8 cellular contexts compared by ENCODE assay signal in the genomic region with DNA sequence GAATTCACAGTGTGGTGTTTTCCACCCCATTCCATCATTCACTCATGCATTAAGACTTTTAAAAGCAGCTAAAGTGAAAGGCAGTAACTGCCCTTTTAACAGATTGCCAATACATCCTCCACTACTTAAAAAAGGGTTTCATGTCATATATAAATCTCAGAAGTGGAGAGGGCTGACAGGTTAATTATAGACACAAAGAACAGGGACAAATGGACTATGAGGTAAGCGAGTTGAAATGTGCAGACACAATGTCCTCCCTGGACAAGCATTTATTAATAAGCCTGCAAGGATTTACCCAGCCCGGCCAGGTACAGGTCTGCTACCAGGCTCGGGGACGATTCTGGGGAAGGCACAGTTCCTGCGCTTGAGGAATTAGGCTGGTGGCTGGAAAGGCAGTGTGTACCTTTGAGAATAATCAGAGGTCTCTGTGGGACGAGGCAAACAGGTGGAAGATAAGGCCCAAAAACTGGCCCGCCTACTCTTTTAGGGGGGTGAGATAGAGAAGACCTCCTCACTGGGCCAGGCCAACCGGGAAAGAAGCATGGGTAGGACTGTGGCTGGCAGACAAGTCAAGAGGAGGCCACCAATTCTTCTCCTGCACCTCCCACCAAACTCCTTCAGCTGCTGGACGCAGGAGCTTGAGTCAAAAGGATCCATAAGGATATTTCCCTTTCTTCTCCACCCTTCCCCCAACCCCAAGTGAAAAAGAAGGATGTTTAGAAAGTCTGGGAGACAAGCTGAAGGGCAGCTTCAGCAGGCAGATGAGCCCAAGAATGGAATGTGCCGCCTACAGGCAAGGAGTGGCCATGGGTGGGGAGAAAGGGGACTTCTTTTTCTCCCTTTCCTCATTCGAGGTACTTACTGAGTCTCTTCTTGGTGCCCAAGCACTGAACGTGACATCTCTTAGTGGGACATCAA. TPM values are rescaled to one million over a fixed set of nuclear protein-coding genes. Genes with fewer than 3 reads are reported as not detected.
DNase-seq lines count a peak whose midpoint lies in the region; ATAC-seq and TF ChIP-seq lines count a peak whose summit lies in the region.

No MANE protein-coding gene starts in this region.

- H3K27me3 Mint-ChIP-seq in WTC11 (ENCODE audit: low read depth): peaks cover 27% of the 10 kb centered on the region

- 46% methylated on average over 12 of the region's 12 CpGs for WGBS in hepatocyte (ENCODE audit: low lambda C conversion rate, missing lambda C conversion rate)
- 34% methylated on average over 12 of the region's 12 CpGs for WGBS in smooth muscle cell (ENCODE audit: low lambda C conversion rate)

- H3K27ac Mint-ChIP-seq in WTC11: peak overlapping the region; percentile 80

- peak overlapping the region; percentile 86 for H3K4me3 Mint-ChIP-seq in WTC11

- peak; percentile 41 for ATAC-seq in WTC11

- DNase-seq in CMK (ENCODE audit: low read depth) (peak; percentile 30), HuH-7.5 (ENCODE audit: low spot score) (peak; percentile 66), WTC11 (ENCODE audit: low spot score) (peak; percentile 39), hepatocyte (ENCODE audit: low spot score) (peak; percentile 56), smooth muscle cell (lab: John Stamatoyannopoulos, UW; ENCODE audit: unreplicated experiment) (no peak), cerebellar nuclear complex (lab: John Stamatoyannopoulos, UW) (no peak), NCI-H345 treated with DMSO at 0.1 percent for 48 hours (lab: John Stamatoyannopoulos, UW; ENCODE audit: unreplicated experiment) (no peak), SW 1271 (lab: John Stamatoyannopoulos, UW) (no peak)

- CTCF ChIA-PET in WTC11 (lab: Charles Lee): interaction anchor here (0.6 to 2.0 kb wide), 6 partner anchors 9 to 74 kb away, joined by 4 to 11 read pairs (median 6); no protein-coding TSS in a partner anchor

- peaks cover 20% of the 10 kb centered on the region for H3K4me1 ChIP-seq in hepatocyte (ENCODE audit: insufficient read depth)
- H3K4me1 ChIP-seq in smooth muscle cell (ENCODE audit: low read depth): peaks cover 4% of the 10 kb centered on the region

- H3K4me3 ChIP-seq in hepatocyte (peak overlapping the region; percentile 94), smooth muscle cell (peak overlapping the region; percentile 96)

- H3K79me2 ChIP-seq in hepatocyte: peaks cover 61% of the 10 kb centered on the region
- peaks cover 62% of the 10 kb centered on the region for H3K79me2 ChIP-seq in smooth muscle cell (ENCODE audit: low read depth)

- H3K9me3 ChIP-seq in hepatocyte (ENCODE audit: low read depth) (no peaks in the 10 kb centered on the region), smooth muscle cell (replicated peaks; ENCODE audit: low read depth) (no peaks in the 10 kb centered on the region)

- H3K9me2 ChIP-seq in hepatocyte (replicated peaks; ENCODE audit: insufficient read depth): no peaks in the 10 kb centered on the region

- H3K27ac ChIP-seq in hepatocyte (peak overlapping the region; percentile 92), smooth muscle cell (ENCODE audit: low read depth) (peak overlapping the region; percentile 69)

- peaks cover 2% of the 10 kb centered on the region; the same call in 1 of the 2 replicates for H3K36me3 Mint-ChIP-seq in WTC11

- H4K20me1 ChIP-seq in hepatocyte (ENCODE audit: insufficient read depth, poor library complexity, severe bottlenecking) (peaks cover 6% of the 10 kb centered on the region), smooth muscle cell (ENCODE audit: low read depth) (peaks cover 52% of the 10 kb centered on the region)

- H2AFZ ChIP-seq in hepatocyte: no peak overlapping the region
- H2AFZ ChIP-seq in smooth muscle cell (ENCODE audit: low read depth): no peak overlapping the region

- H3K9ac ChIP-seq in smooth muscle cell (ENCODE audit: low read depth): peak overlapping the region; percentile 92

- POLR2A ChIA-PET in WTC11 (lab: Charles Lee): interaction anchor here (0.9 kb wide), 1 partner anchor 25 kb away, joined by 4 read pairs; no protein-coding TSS in a partner anchor

- no peaks in the 10 kb centered on the region for H3K9me3 Mint-ChIP-seq in WTC11

- H3K36me3 ChIP-seq in hepatocyte (replicated peaks; ENCODE audit: insufficient read depth, low read depth) (no peaks in the 10 kb centered on the region), smooth muscle cell (ENCODE audit: low read depth) (no peaks in the 10 kb centered on the region)

- H3K4me2 ChIP-seq in hepatocyte (peak overlapping the region; percentile 78), smooth muscle cell (peak overlapping the region; percentile 94)

- no peak for TF ChIP-seq CTCF in WTC11 (IDR thresholded peaks at IDR 0.05)
- peak; percentile 11 for TF ChIP-seq CTCF in hepatocyte (IDR thresholded peaks at IDR 0.05; ENCODE audit: poor library complexity)
- peak; percentile 4 for TF ChIP-seq CTCF in smooth muscle cell (IDR thresholded peaks at IDR 0.05; ENCODE audit: borderline replicate concordance, insufficient read depth, poor library complexity, severe bottlenecking)

- H3K27me3 ChIP-seq in hepatocyte (no peaks in the 10 kb centered on the region), smooth muscle cell (ENCODE audit: low read depth) (no peaks in the 10 kb centered on the region)

- peaks cover 16% of the 10 kb centered on the region for H3F3A ChIP-seq in smooth muscle cell (ENCODE audit: low read depth)

- peaks cover 61% of the 10 kb centered on the region for H3K4me1 Mint-ChIP-seq in WTC11

TF ChIP-seq in WTC11, 78 proteins besides CTCF, POLR2A, EP300 and RAD21:
- TF ChIP-seq, protein P1, sequence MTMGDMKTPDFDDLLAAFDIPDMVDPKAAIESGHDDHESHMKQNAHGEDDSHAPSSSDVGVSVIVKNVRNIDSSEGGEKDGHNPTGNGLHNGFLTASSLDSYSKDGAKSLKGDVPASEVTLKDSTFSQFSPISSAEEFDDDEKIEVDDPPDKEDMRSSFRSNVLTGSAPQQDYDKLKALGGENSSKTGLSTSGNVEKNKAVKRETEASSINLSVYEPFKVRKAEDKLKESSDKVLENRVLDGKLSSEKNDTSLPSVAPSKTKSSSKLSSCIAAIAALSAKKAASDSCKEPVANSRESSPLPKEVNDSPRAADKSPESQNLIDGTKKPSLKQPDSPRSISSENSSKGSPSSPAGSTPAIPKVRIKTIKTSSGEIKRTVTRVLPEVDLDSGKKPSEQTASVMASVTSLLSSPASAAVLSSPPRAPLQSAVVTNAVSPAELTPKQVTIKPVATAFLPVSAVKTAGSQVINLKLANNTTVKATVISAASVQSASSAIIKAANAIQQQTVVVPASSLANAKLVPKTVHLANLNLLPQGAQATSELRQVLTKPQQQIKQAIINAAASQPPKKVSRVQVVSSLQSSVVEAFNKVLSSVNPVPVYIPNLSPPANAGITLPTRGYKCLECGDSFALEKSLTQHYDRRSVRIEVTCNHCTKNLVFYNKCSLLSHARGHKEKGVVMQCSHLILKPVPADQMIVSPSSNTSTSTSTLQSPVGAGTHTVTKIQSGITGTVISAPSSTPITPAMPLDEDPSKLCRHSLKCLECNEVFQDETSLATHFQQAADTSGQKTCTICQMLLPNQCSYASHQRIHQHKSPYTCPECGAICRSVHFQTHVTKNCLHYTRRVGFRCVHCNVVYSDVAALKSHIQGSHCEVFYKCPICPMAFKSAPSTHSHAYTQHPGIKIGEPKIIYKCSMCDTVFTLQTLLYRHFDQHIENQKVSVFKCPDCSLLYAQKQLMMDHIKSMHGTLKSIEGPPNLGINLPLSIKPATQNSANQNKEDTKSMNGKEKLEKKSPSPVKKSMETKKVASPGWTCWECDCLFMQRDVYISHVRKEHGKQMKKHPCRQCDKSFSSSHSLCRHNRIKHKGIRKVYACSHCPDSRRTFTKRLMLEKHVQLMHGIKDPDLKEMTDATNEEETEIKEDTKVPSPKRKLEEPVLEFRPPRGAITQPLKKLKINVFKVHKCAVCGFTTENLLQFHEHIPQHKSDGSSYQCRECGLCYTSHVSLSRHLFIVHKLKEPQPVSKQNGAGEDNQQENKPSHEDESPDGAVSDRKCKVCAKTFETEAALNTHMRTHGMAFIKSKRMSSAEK (CRISPR knock-in tag; IDR thresholded peaks at IDR 0.05; ENCODE audit: borderline replicate concordance): no peak
- no peak for TF ChIP-seq ZNF423 (CRISPR knock-in tag; IDR thresholded peaks at IDR 0.05)
- TF ChIP-seq, protein P2, sequence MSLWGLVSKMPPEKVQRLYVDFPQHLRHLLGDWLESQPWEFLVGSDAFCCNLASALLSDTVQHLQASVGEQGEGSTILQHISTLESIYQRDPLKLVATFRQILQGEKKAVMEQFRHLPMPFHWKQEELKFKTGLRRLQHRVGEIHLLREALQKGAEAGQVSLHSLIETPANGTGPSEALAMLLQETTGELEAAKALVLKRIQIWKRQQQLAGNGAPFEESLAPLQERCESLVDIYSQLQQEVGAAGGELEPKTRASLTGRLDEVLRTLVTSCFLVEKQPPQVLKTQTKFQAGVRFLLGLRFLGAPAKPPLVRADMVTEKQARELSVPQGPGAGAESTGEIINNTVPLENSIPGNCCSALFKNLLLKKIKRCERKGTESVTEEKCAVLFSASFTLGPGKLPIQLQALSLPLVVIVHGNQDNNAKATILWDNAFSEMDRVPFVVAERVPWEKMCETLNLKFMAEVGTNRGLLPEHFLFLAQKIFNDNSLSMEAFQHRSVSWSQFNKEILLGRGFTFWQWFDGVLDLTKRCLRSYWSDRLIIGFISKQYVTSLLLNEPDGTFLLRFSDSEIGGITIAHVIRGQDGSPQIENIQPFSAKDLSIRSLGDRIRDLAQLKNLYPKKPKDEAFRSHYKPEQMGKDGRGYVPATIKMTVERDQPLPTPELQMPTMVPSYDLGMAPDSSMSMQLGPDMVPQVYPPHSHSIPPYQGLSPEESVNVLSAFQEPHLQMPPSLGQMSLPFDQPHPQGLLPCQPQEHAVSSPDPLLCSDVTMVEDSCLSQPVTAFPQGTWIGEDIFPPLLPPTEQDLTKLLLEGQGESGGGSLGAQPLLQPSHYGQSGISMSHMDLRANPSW (CRISPR knock-in tag; conservative IDR thresholded peaks at IDR 0.05; ENCODE audit: low read depth): no peak
- no peak for TF ChIP-seq JUN (CRISPR knock-in tag; IDR thresholded peaks at IDR 0.05)
- 0 out of 2 replicates have a peak, but pooled peaks have one; percentile 33 for TF ChIP-seq TEAD1 (CRISPR knock-in tag; IDR thresholded peaks at IDR 0.05)
- TF ChIP-seq, protein P3, sequence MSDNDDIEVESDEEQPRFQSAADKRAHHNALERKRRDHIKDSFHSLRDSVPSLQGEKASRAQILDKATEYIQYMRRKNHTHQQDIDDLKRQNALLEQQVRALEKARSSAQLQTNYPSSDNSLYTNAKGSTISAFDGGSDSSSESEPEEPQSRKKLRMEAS (CRISPR knock-in tag; IDR thresholded peaks at IDR 0.05): no peak
TF ChIP-seq in WTC11: peak in this region for 1.

RNA-seq across cellular contexts. Expression of gene PDLIM1, which starts 1.5 kb away (rescaled TPM):
- total RNA-seq in WTC11 (2021): 223 to 226 TPM (median 226 TPM) in 3 replicates
- 58.2 and 61.0 TPM in 2 replicates for total RNA-seq in hepatocyte
- polyA plus RNA-seq in hepatocyte: 176 TPM in 2 replicates
- total RNA-seq in smooth muscle cell: 72.4 and 102 TPM in 2 replicates
- polyA plus RNA-seq in smooth muscle cell: 187 and 318 TPM in 2 replicates

Comparison
In these comparisons a context has a peak if more than half of its experiments do, and no peak if none do; other contexts are left out.
1. DNase-seq: peak in CMK (single experiment), HuH-7.5 (single experiment), WTC11 (single experiment) and hepatocyte (single experiment); none in smooth muscle cell (single experiment), cerebellar nuclear complex (0 of 2), NCI-H345 treated with DMSO at 0.1 percent for 48 hours (single experiment) and SW 1271 (0 of 2).